In the genomic region with DNA sequence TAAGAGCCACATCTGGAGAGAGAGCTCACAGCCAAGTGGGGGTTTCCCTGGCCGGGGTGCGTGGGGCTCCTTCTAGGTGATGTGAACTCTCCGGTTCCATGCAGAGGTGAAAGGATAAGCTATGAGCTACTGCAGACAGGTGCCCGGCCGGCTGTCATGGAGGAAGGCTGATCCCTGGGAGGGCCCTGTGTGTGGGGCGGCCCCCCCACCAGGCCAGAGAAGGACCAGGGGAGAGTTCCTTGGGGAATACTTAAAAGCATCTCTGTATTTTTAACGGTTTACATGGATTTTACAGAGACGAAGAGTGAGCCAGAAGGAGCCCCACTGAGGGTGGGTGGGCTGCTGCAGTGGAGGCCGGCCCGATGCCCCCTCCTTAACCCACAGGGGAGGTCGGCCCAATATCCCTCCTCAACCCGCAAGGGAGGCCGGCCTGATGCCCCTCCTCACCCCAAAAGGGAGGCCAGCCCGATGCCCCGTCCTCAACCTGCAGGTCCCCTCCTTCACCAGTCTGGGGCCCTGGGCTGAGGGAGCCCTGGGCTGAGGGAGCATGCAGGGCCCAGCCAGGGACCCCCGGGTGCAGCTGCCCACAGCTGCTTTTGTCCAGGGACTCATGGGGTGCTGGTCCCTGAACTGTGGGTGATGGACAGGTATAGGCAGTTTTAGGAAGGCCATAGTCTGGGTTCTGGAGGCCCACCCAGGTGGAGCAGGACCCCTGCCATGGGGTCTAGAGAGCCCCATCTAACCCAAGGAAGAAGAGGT, we compare ENCODE assay signal across 14 cellular contexts. TPM values are rescaled to one million over a fixed set of nuclear protein-coding genes. Genes with fewer than 3 reads are reported as not detected.
A peak's percentile ranks its signal among the peaks of the same experiment; 100 is the strongest.
DNase-seq lines count a peak whose midpoint lies in the region; ATAC-seq and TF ChIP-seq lines count a peak whose summit lies in the region.
"Had no signal": no experiment of that assay in that cellular context is flagged by ENCODE, and none has a peak within 500 bp of the region (broad histone marks: within the 10 kb centered on the region; RNA-seq: fewer than 3 reads in every experiment).

No MANE protein-coding gene starts in this region.

- peaks cover 5% of the 10 kb centered on the region for H3K4me1 Mint-ChIP-seq in stimulated activated naive CD8-positive, alpha-beta T cell treated with anti-CD3 and anti-CD28 coated beads, Interleukin-15, amount 100 ng/mL, for 72 hours
- peaks cover 2% of the 10 kb centered on the region for H3K4me1 Mint-ChIP-seq in chondrocyte (ENCODE audit: low read depth)
- H3K4me1 Mint-ChIP-seq in activated CD4-positive, alpha-beta memory T cell treated with anti-CD3 and anti-CD28 coated beads, Interleukin-2, amount 10 ng/mL, durations not matched to agents 7 days and 5 days, result peaks cover 1% of the 10 kb centered on the region
- H3K4me1 Mint-ChIP-seq: B cell had no signal

- peaks cover 24% of the 10 kb centered on the region for H3K27me3 Mint-ChIP-seq in stimulated activated naive CD8-positive, alpha-beta T cell treated with anti-CD3 and anti-CD28 coated beads, Interleukin-15, amount 100 ng/mL, for 72 hours
- H3K27me3 Mint-ChIP-seq in chondrocyte (ENCODE audit: low read depth), result peaks cover 27% of the 10 kb centered on the region
- H3K27me3 Mint-ChIP-seq in activated CD4-positive, alpha-beta memory T cell treated with anti-CD3 and anti-CD28 coated beads, Interleukin-2, amount 10 ng/mL, durations not matched to agents 7 days and 5 days, result peaks cover 16% of the 10 kb centered on the region

- no peak overlapping the region for H3K4me3 Mint-ChIP-seq in stimulated activated naive CD8-positive, alpha-beta T cell treated with anti-CD3 and anti-CD28 coated beads, Interleukin-15, amount 100 ng/mL, for 72 hours
- H3K4me3 Mint-ChIP-seq in chondrocyte (ENCODE audit: unreplicated experiment), result no peak overlapping the region
- H3K4me3 Mint-ChIP-seq in activated CD4-positive, alpha-beta memory T cell treated with anti-CD3 and anti-CD28 coated beads, Interleukin-2, amount 10 ng/mL, durations not matched to agents 7 days and 5 days, result no peak overlapping the region
- H3K4me3 Mint-ChIP-seq: B cell; CD4-positive, alpha-beta memory T cell had no signal

- DNase-seq in stimulated activated naive CD8-positive, alpha-beta T cell treated with anti-CD3 and anti-CD28 coated beads, Interleukin-15, amount 100 ng/mL, for 72 hours, result no peak
- DNase-seq in stimulated activated naive CD8-positive, alpha-beta T cell treated with anti-CD3 and anti-CD28 coated beads, Interleukin-15, Interleukin-2, amounts not matched to agents 100 U/mL and 50 U/mL, for 24 hours, result no peak
- DNase-seq in chondrocyte (ENCODE audit: low spot score), result peak; percentile 77
- peak; percentile 35 for DNase-seq in posterior vena cava (ENCODE audit: low spot score)
- no peak for DNase-seq in activated CD4-positive, alpha-beta memory T cell treated with anti-CD3 and anti-CD28 coated beads, Interleukin-2, amount 10 ng/mL, durations not matched to agents 7 days and 5 days
- DNase-seq in activated naive CD4-positive, alpha-beta T cell (lab: John Stamatoyannopoulos, UW), result no peak
- DNase-seq: C1 segment of cervical spinal cord; CD4-positive, alpha-beta memory T cell; DMS79; IMR-90 had no signal

- no peak for TF ChIP-seq CTCF in chondrocyte (IDR thresholded peaks at IDR 0.05)

- H3K9me3 Mint-ChIP-seq in stimulated activated naive CD8-positive, alpha-beta T cell treated with anti-CD3 and anti-CD28 coated beads, Interleukin-15, amount 100 ng/mL, for 72 hours, result no peaks in the 10 kb centered on the region
- no peaks in the 10 kb centered on the region for H3K9me3 Mint-ChIP-seq in chondrocyte (ENCODE audit: low read depth)
- no peaks in the 10 kb centered on the region for H3K9me3 Mint-ChIP-seq in activated CD4-positive, alpha-beta memory T cell treated with anti-CD3 and anti-CD28 coated beads, Interleukin-2, amount 10 ng/mL, durations not matched to agents 7 days and 5 days

- intact Hi-C loops in posterior vena cava (cut with DNase I), result no loop called here

- peak; percentile 14 for ATAC-seq in stimulated activated naive CD8-positive, alpha-beta T cell treated with anti-CD3 and anti-CD28 coated beads, Interleukin-15, amount 100 ng/mL, for 72 hours
- ATAC-seq in stimulated activated naive CD8-positive, alpha-beta T cell treated with anti-CD3 and anti-CD28 coated beads, Interleukin-15, Interleukin-2, amounts not matched to agents 100 U/mL and 50 U/mL, for 24 hours, result no peak
- no peak for ATAC-seq in GM21737 (IDR thresholded peaks at IDR 0.05; ENCODE audit: unreplicated experiment)
- ATAC-seq: GM12878, HCT116 had no signal

- POLR2A ChIA-PET in activated CD4-positive, alpha-beta memory T cell treated with anti-CD3 and anti-CD28 coated beads, Interleukin-2, amount 10 ng/mL, durations not matched to agents 7 days and 5 days (lab: Charles Lee), result no interaction called here

- CTCF ChIA-PET in activated CD4-positive, alpha-beta memory T cell treated with anti-CD3 and anti-CD28 coated beads, Interleukin-2, amount 10 ng/mL, durations not matched to agents 7 days and 5 days (lab: Charles Lee), result no interaction called here

- H3K36me3 Mint-ChIP-seq in chondrocyte (ENCODE audit: low read depth), result no peaks in the 10 kb centered on the region
- H3K36me3 Mint-ChIP-seq in activated CD4-positive, alpha-beta memory T cell treated with anti-CD3 and anti-CD28 coated beads, Interleukin-2, amount 10 ng/mL, durations not matched to agents 7 days and 5 days (ENCODE audit: low read depth), result no peaks in the 10 kb centered on the region
- H3K36me3 Mint-ChIP-seq: CD4-positive, alpha-beta memory T cell had no signal

- H3K27ac Mint-ChIP-seq in stimulated activated naive CD8-positive, alpha-beta T cell treated with anti-CD3 and anti-CD28 coated beads, Interleukin-15, amount 100 ng/mL, for 72 hours, result peak overlapping the region in 1 of 2 donors; percentile 76
- no peak overlapping the region for H3K27ac Mint-ChIP-seq in chondrocyte (ENCODE audit: unreplicated experiment)
- no peak overlapping the region for H3K27ac Mint-ChIP-seq in activated CD4-positive, alpha-beta memory T cell treated with anti-CD3 and anti-CD28 coated beads, Interleukin-2, amount 10 ng/mL, durations not matched to agents 7 days and 5 days
- H3K27ac Mint-ChIP-seq: B cell; CD4-positive, alpha-beta memory T cell had no signal

RNA-seq across cellular contexts. Expression of a gene that starts 31.9 kb away (rescaled TPM):
- 37.4 to 50.8 TPM (median 48.3 TPM) in 3 replicates for total RNA-seq in chondrocyte
- total RNA-seq in posterior vena cava, result 10 to 100 TPM; 29.4 to 32.4 TPM
- 10 to 100 TPM; 44.5 to 44.8 TPM for total RNA-seq in activated CD4-positive, alpha-beta memory T cell treated with anti-CD3 and anti-CD28 coated beads, Interleukin-2, amount 10 ng/mL, durations not matched to agents 7 days and 5 days

RNA-seq across cellular contexts. Expression of a gene that starts 33.5 kb away (rescaled TPM):
- total RNA-seq in chondrocyte, result 23.7 to 31.3 TPM (median 25.7 TPM) in 3 replicates
- 10 to 100 TPM; 25.4 to 25.8 TPM for total RNA-seq in posterior vena cava
- 10 to 100 TPM; 25.4 to 29.2 TPM for total RNA-seq in activated CD4-positive, alpha-beta memory T cell treated with anti-CD3 and anti-CD28 coated beads, Interleukin-2, amount 10 ng/mL, durations not matched to agents 7 days and 5 days

Comparison
In these comparisons a context has a peak if more than half of its experiments do, and no peak if none do; other contexts are left out.
1. DNase-seq: peak in chondrocyte (single experiment) and posterior vena cava (single experiment); none in stimulated activated naive CD8-positive, alpha-beta T cell treated with anti-CD3 and anti-CD28 coated beads, Interleukin-15, amount 100 ng/mL, for 72 hours (0 of 2), stimulated activated naive CD8-positive, alpha-beta T cell treated with anti-CD3 and anti-CD28 coated beads, Interleukin-15, Interleukin-2, amounts not matched to agents 100 U/mL and 50 U/mL, for 24 hours (single experiment), activated CD4-positive, alpha-beta memory T cell treated with anti-CD3 and anti-CD28 coated beads, Interleukin-2, amount 10 ng/mL, durations not matched to agents 7 days and 5 days (single experiment) and activated naive CD4-positive, alpha-beta T cell (0 of 4).